Comparison of ENCODE assay signal across 2 cellular contexts in the genomic region with DNA sequence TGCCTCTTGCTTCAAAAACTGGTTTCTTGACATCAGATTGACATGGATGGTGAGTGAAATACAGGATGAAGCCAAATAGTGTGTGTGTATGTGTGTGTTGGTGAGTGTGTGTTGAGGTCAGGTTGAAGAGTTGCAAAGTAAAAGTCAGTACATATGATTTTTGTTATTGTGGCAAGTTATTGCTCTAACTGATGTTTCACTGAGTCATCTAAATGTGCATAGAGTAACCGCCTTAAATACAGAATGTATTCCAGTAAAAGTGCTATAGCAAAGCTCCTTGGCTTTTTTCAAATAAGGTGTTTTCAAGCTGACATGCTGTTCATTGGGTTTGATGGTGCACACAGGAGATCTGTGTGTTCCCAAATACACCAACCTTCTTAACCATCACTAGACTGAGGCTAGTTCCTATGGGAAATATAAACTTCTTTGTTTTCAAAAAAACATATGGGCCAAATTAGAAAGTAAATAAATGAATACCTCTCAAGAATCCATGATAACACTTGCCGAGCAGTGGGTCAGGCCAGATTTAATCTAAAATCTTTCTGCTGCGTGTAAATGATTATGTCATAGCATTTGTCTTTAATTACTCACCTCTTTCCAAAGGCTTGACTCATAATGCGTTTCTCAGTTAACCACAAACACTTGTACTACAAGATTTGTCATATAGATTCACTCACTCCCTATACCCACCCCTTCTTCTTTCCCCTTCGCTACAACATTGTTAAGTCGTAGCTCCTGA.
TF ChIP-seq lines count a peak whose summit lies in the region.

No MANE protein-coding gene starts in this region.

TF ChIP-seq in HepG2, 621 proteins besides CTCF, POLR2A, EP300 and RAD21 (continued from another document):
- TF ChIP-seq, protein P1, sequence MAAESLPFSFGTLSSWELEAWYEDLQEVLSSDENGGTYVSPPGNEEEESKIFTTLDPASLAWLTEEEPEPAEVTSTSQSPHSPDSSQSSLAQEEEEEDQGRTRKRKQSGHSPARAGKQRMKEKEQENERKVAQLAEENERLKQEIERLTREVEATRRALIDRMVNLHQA (CRISPR knock-in tag; IDR thresholded peaks at IDR 0.05): no peak
- TF ChIP-seq MATR3 (CRISPR knock-in tag; IDR thresholded peaks at IDR 0.05): no peak
- no peak for TF ChIP-seq ZNF446 (CRISPR knock-in tag; IDR thresholded peaks at IDR 0.05)
- TF ChIP-seq ZNF160 (CRISPR knock-in tag; IDR thresholded peaks at IDR 0.05): no peak
- 0 out of 2 replicates have a peak, but pooled peaks have one; percentile 29 for TF ChIP-seq ATF7 (IDR thresholded peaks at IDR 0.05)
- no peak for TF ChIP-seq ATF7 (CRISPR knock-in tag; IDR thresholded peaks at IDR 0.05)
- no peak for TF ChIP-seq ARHGAP35 (CRISPR knock-in tag; IDR thresholded peaks at IDR 0.05; ENCODE audit: borderline replicate concordance)
- TF ChIP-seq MEIS2 (CRISPR knock-in tag; IDR thresholded peaks at IDR 0.05): no peak
- TF ChIP-seq ZNF878 (CRISPR knock-in tag; IDR thresholded peaks at IDR 0.05): no peak
- no peak for TF ChIP-seq FOXM1 (CRISPR knock-in tag; IDR thresholded peaks at IDR 0.05)
- TF ChIP-seq, protein P2, sequence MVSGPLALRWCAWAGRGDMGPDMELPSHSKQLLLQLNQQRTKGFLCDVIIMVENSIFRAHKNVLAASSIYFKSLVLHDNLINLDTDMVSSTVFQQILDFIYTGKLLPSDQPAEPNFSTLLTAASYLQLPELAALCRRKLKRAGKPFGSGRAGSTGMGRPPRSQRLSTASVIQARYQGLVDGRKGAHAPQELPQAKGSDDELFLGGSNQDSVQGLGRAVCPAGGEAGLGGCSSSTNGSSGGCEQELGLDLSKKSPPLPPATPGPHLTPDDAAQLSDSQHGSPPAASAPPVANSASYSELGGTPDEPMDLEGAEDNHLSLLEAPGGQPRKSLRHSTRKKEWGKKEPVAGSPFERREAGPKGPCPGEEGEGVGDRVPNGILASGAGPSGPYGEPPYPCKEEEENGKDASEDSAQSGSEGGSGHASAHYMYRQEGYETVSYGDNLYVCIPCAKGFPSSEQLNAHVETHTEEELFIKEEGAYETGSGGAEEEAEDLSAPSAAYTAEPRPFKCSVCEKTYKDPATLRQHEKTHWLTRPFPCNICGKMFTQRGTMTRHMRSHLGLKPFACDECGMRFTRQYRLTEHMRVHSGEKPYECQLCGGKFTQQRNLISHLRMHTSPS (CRISPR knock-in tag; IDR thresholded peaks at IDR 0.05; ENCODE audit: low read depth): no peak
- TF ChIP-seq, protein P3, sequence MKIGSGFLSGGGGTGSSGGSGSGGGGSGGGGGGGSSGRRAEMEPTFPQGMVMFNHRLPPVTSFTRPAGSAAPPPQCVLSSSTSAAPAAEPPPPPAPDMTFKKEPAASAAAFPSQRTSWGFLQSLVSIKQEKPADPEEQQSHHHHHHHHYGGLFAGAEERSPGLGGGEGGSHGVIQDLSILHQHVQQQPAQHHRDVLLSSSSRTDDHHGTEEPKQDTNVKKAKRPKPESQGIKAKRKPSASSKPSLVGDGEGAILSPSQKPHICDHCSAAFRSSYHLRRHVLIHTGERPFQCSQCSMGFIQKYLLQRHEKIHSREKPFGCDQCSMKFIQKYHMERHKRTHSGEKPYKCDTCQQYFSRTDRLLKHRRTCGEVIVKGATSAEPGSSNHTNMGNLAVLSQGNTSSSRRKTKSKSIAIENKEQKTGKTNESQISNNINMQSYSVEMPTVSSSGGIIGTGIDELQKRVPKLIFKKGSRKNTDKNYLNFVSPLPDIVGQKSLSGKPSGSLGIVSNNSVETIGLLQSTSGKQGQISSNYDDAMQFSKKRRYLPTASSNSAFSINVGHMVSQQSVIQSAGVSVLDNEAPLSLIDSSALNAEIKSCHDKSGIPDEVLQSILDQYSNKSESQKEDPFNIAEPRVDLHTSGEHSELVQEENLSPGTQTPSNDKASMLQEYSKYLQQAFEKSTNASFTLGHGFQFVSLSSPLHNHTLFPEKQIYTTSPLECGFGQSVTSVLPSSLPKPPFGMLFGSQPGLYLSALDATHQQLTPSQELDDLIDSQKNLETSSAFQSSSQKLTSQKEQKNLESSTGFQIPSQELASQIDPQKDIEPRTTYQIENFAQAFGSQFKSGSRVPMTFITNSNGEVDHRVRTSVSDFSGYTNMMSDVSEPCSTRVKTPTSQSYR (CRISPR knock-in tag; IDR thresholded peaks at IDR 0.05; ENCODE audit: borderline replicate concordance): no peak
- peak; percentile 3; the same call in 1 of the 2 replicates for TF ChIP-seq CREB1 (IDR thresholded peaks at IDR 0.05)
- no peak for TF ChIP-seq CREB1 (CRISPR knock-in tag; IDR thresholded peaks at IDR 0.05)

TF ChIP-seq in K562, 482 proteins besides CTCF, POLR2A, EP300 and RAD21 (continued from another document):
- TF ChIP-seq, protein P4, sequence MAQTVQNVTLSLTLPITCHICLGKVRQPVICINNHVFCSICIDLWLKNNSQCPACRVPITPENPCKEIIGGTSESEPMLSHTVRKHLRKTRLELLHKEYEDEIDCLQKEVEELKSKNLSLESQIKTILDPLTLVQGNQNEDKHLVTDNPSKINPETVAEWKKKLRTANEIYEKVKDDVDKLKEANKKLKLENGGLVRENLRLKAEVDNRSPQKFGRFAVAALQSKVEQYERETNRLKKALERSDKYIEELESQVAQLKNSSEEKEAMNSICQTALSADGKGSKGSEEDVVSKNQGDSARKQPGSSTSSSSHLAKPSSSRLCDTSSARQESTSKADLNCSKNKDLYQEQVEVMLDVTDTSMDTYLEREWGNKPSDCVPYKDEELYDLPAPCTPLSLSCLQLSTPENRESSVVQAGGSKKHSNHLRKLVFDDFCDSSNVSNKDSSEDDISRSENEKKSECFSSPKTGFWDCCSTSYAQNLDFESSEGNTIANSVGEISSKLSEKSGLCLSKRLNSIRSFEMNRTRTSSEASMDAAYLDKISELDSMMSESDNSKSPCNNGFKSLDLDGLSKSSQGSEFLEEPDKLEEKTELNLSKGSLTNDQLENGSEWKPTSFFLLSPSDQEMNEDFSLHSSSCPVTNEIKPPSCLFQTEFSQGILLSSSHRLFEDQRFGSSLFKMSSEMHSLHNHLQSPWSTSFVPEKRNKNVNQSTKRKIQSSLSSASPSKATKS (CRISPR knock-in tag; IDR thresholded peaks at IDR 0.05): no peak
- TF ChIP-seq KDM1A (IDR thresholded peaks at IDR 0.05) (0 out of 4 replicates have a peak, but pooled peaks have one; percentile 26 to 28), JUND (IDR thresholded peaks at IDR 0.05; ENCODE audit: borderline replicate concordance, low read depth, low read length) (no peak), JUND (tag; IDR thresholded peaks at IDR 0.05; ENCODE audit: borderline replicate concordance, low read depth, low read length) (0 out of 3 replicates have a peak, but pooled peaks have one; percentile 15)
- TF ChIP-seq, protein P5, sequence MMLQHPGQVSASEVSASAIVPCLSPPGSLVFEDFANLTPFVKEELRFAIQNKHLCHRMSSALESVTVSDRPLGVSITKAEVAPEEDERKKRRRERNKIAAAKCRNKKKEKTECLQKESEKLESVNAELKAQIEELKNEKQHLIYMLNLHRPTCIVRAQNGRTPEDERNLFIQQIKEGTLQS (IDR thresholded peaks at IDR 0.05): peak; percentile 46; the same call in 1 of the 2 replicates
- TF ChIP-seq, protein P5 (CRISPR knock-in tag; conservative IDR thresholded peaks at IDR 0.05): no peak
